28 cellular contexts compared by ENCODE assay signal in genomic region chr1:69814926-69815325, GRCh38.
DNase-seq lines count a peak whose midpoint lies in the region; ATAC-seq and TF ChIP-seq lines count a peak whose summit lies in the region.
"Had no signal": no experiment of that assay in that cellular context is flagged by ENCODE, and none has a peak within 500 bp of the region (broad histone marks: within the 10 kb centered on the region; RNA-seq: fewer than 3 reads in every experiment).

No MANE protein-coding gene starts in this region.

- intact Hi-C loops in prostate gland (cut with DNase I): no loop called here
- intact Hi-C loops in CD4-positive, alpha-beta T cell (cut with DNase I, micrococcal nuclease): no loop called here
- intact Hi-C loops in sciatic nerve (cut with DNase I): loop anchor here (10.0 kb wide), 1 partner anchor 490 kb away; no protein-coding TSS in a partner anchor

- H3K27me3 Mint-ChIP-seq in CD4-positive, alpha-beta T cell: no peaks in the 10 kb centered on the region
- H3K27me3 Mint-ChIP-seq: activated CD4-positive, alpha-beta T cell treated with anti-CD3 and anti-CD28 coated beads, Interleukin-2, amount 10 ng/mL, durations not matched to agents 7 days and 5 days; CD4-positive, CD25-positive, alpha-beta regulatory T cell; naive thymus-derived CD8-positive, alpha-beta T cell; stimulated activated naive B cell treated with anti-CD40 and anti-IgM and Interleukin-4, amounts not matched to agents 10 μg/mL and 1 μg/mL and 100 μg/mL, for 72 hours had no signal

- H3K9ac ChIP-seq in SK-N-MC (ENCODE audit: insufficient read length): no peak overlapping the region

- ATAC-seq in stimulated activated naive CD8-positive, alpha-beta T cell treated with anti-CD3 and anti-CD28 coated beads, Interleukin-15, Interleukin-2, amounts not matched to agents 100 U/mL and 50 U/mL, for 24 hours: peak; percentile 55
- no peak for ATAC-seq in CD4-positive, alpha-beta T cell (ENCODE audit: poor library complexity)
- no peak for ATAC-seq in sciatic nerve
- ATAC-seq: lower lobe of right lung; naive thymus-derived CD8-positive, alpha-beta T cell; stimulated activated naive B cell treated with anti-CD40 and anti-IgM and Interleukin-4, amounts not matched to agents 10 μg/mL and 1 μg/mL and 100 μg/mL, for 72 hours had no signal

- no peaks in the 10 kb centered on the region for H3K4me1 Mint-ChIP-seq in CD4-positive, alpha-beta T cell (ENCODE audit: low read depth)
- H3K4me1 Mint-ChIP-seq: activated CD4-positive, alpha-beta T cell treated with anti-CD3 and anti-CD28 coated beads, Interleukin-2, amount 10 ng/mL, durations not matched to agents 7 days and 5 days; CD4-positive, CD25-positive, alpha-beta regulatory T cell; naive thymus-derived CD8-positive, alpha-beta T cell; stimulated activated naive B cell treated with anti-CD40 and anti-IgM and Interleukin-4, amounts not matched to agents 10 μg/mL and 1 μg/mL and 100 μg/mL, for 72 hours had no signal

- H3K9me3 ChIP-seq in SK-N-MC (ENCODE audit: low read depth, low read length) (no peaks in the 10 kb centered on the region), prostate gland (no peaks in the 10 kb centered on the region)
- no peaks in the 10 kb centered on the region for H3K9me3 ChIP-seq in CD4-positive, alpha-beta T cell (ENCODE audit: control insufficient read depth, low read length)
- H3K9me3 ChIP-seq: lower lobe of right lung, testis had no signal

- H3K4me3 ChIP-seq in SK-N-MC (no peak overlapping the region), fibroblast of mammary gland (ENCODE audit: control insufficient read depth, low read depth, low read length) (no peak overlapping the region), prostate gland (no peak overlapping the region)
- H3K4me3 ChIP-seq: lower lobe of right lung, testis had no signal

- TF ChIP-seq CTCF in fibroblast of mammary gland (conservative IDR thresholded peaks at IDR 0.05; ENCODE audit: control insufficient read depth, insufficient read depth, low read depth, low read length) (no peak), prostate gland (IDR thresholded peaks at IDR 0.05) (no peak)
- TF ChIP-seq CTCF in CD4-positive, alpha-beta T cell (IDR thresholded peaks at IDR 0.05): no peak

- WGBS in prostate gland: 64% methylated on average over 2 of the region's 2 CpGs

- peak; percentile 35 for DNase-seq in DMS 273 (lab: John Stamatoyannopoulos, UW; ENCODE audit: unreplicated experiment)
- no peak for DNase-seq in DMS 273 treated with DMSO at 0.1 percent for 48 hours (lab: John Stamatoyannopoulos, UW)
- DNase-seq in SK-N-MC (ENCODE audit: low read depth, low spot score): peak; percentile 10
- peak; percentile 25 for DNase-seq in fibroblast of mammary gland (ENCODE audit: low read depth)
- DNase-seq in stimulated activated naive CD8-positive, alpha-beta T cell treated with anti-CD3 and anti-CD28 coated beads, Interleukin-15, Interleukin-2, amounts not matched to agents 100 U/mL and 50 U/mL, for 24 hours: no peak
- DNase-seq in prostate gland (ENCODE audit: low spot score): no peak
- no peak for DNase-seq in CD4-positive, alpha-beta T cell
- DNase-seq in sciatic nerve (ENCODE audit: low spot score): no peak
- DNase-seq: activated CD4-positive, alpha-beta T cell treated with anti-CD3 and anti-CD28 coated beads, Interleukin-2, amount 10 ng/mL, durations not matched to agents 7 days and 5 days; activated gamma-delta T cell treated with Interleukin-2 at 50 U/mL for 16 hours; activated T-cell treated with anti-CD3 and anti-CD28 coated beads, Interleukin-2, amount 50 U/mL, for 48 hours; caudate nucleus; CD4-positive, CD25-positive, alpha-beta regulatory T cell; cortex of kidney; effector memory CD4-positive, alpha-beta T cell; erythroblast; lower lobe of right lung; naive thymus-derived CD8-positive, alpha-beta T cell; NCI-H1417; NCI-H2029 treated with DMSO at 0.1 percent for 48 hours; NCI-H2227 treated with DMSO at 0.1 percent for 48 hours; nucleus accumbens; SIG-M5; stimulated activated naive B cell treated with anti-CD40 and anti-IgM and Interleukin-4, amounts not matched to agents 10 μg/mL and 1 μg/mL and 100 μg/mL, for 72 hours; T-helper 9 cell; testis; WERI-Rb-1 had no signal

- POLR2A ChIA-PET in CD4-positive, alpha-beta T cell (lab: Charles Lee): no interaction called here

- no peak for TF ChIP-seq POLR2A in prostate gland (IDR thresholded peaks at IDR 0.05)

- no peaks in the 10 kb centered on the region for H3K36me3 Mint-ChIP-seq in CD4-positive, alpha-beta T cell (ENCODE audit: low read depth)
- H3K36me3 Mint-ChIP-seq: CD4-positive, CD25-positive, alpha-beta regulatory T cell; naive thymus-derived CD8-positive, alpha-beta T cell; stimulated activated naive B cell treated with anti-CD40 and anti-IgM and Interleukin-4, amounts not matched to agents 10 μg/mL and 1 μg/mL and 100 μg/mL, for 72 hours had no signal

- H3K36me3 ChIP-seq in SK-N-MC (ENCODE audit: insufficient read depth, low read length) (no peaks in the 10 kb centered on the region), prostate gland (no peaks in the 10 kb centered on the region)
- H3K36me3 ChIP-seq: lower lobe of right lung, WERI-Rb-1 had no signal

- no peak overlapping the region for H3K4me3 Mint-ChIP-seq in CD4-positive, alpha-beta T cell
- H3K4me3 Mint-ChIP-seq: activated CD4-positive, alpha-beta T cell treated with anti-CD3 and anti-CD28 coated beads, Interleukin-2, amount 10 ng/mL, durations not matched to agents 7 days and 5 days; CD4-positive, CD25-positive, alpha-beta regulatory T cell; naive thymus-derived CD8-positive, alpha-beta T cell; stimulated activated naive B cell treated with anti-CD40 and anti-IgM and Interleukin-4, amounts not matched to agents 10 μg/mL and 1 μg/mL and 100 μg/mL, for 72 hours had no signal

- no peak overlapping the region for H3K27ac Mint-ChIP-seq in CD4-positive, alpha-beta T cell
- H3K27ac Mint-ChIP-seq: activated CD4-positive, alpha-beta T cell treated with anti-CD3 and anti-CD28 coated beads, Interleukin-2, amount 10 ng/mL, durations not matched to agents 7 days and 5 days; CD4-positive, CD25-positive, alpha-beta regulatory T cell; naive thymus-derived CD8-positive, alpha-beta T cell; stimulated activated naive B cell treated with anti-CD40 and anti-IgM and Interleukin-4, amounts not matched to agents 10 μg/mL and 1 μg/mL and 100 μg/mL, for 72 hours had no signal

- peaks cover 5% of the 10 kb centered on the region for H3K9me3 Mint-ChIP-seq in CD4-positive, alpha-beta T cell
- H3K9me3 Mint-ChIP-seq: activated CD4-positive, alpha-beta T cell treated with anti-CD3 and anti-CD28 coated beads, Interleukin-2, amount 10 ng/mL, durations not matched to agents 7 days and 5 days had no signal

- peak overlapping the region; percentile 21 for H3K27ac ChIP-seq in SK-N-MC
- H3K27ac ChIP-seq in prostate gland: no peak overlapping the region
- H3K27ac ChIP-seq in CD4-positive, alpha-beta T cell (ENCODE audit: low read depth, low read length): no peak overlapping the region
- H3K27ac ChIP-seq: 22Rv1, lower lobe of right lung, testis, WERI-Rb-1 had no signal

- H3K27me3 ChIP-seq in prostate gland (replicated peaks; ENCODE audit: insufficient read depth): no peaks in the 10 kb centered on the region
- no peaks in the 10 kb centered on the region for H3K27me3 ChIP-seq in CD4-positive, alpha-beta T cell (ENCODE audit: control insufficient read depth, insufficient read depth, low read length)
- H3K27me3 ChIP-seq: testis had no signal

- no peaks in the 10 kb centered on the region for H3K4me1 ChIP-seq in prostate gland (replicated peaks)
- H3K4me1 ChIP-seq: lower lobe of right lung, testis had no signal

- CTCF ChIA-PET in CD4-positive, alpha-beta T cell (lab: Charles Lee): interaction anchor here (0.6 kb wide), 1 partner anchor 1341 kb away, joined by 3 read pairs; no protein-coding TSS in a partner anchor

Comparison
In these comparisons a context has a peak if more than half of its experiments do, and no peak if none do; other contexts are left out.
1. DNase-seq: peak in DMS 273 (single experiment), SK-N-MC (single experiment) and fibroblast of mammary gland (single experiment); none in DMS 273 treated with DMSO at 0.1 percent for 48 hours (single experiment), stimulated activated naive CD8-positive, alpha-beta T cell treated with anti-CD3 and anti-CD28 coated beads, Interleukin-15, Interleukin-2, amounts not matched to agents 100 U/mL and 50 U/mL, for 24 hours (single experiment), prostate gland (single experiment), CD4-positive, alpha-beta T cell (0 of 10) and sciatic nerve (single experiment).